Comparison of ENCODE assay signal across 8 cellular contexts in the genomic region with DNA sequence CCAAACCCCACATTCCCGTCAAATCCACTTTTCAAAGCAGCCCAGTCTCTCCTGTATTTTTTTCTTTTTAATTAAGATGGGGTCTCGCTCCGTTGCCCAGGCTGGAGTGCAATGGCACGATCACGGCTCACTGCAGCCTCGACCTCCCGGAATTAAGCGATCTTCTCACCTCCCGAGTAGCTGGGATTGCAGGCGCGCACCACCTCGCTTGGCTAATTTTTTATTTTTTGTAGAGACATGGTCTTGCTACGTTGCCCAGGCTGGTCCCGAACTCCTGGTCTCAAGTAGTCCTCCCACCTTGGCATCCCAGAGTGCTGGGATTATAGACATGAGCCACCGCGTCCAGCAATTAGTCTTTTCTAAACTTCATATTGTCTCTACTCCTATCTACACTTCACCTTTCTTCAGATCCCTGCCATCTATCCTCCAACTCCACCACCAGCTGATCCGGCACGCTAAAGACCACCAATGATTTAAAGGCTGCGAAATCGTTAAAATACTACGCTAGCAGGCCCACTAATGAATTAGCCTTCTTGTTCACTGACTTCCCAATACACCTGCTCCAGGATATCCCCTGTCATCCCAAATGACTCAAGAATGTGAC. TPM values are rescaled to one million over a fixed set of nuclear protein-coding genes. Genes with fewer than 3 reads are reported as not detected.
DNase-seq lines count a peak whose midpoint lies in the region; ATAC-seq and TF ChIP-seq lines count a peak whose summit lies in the region.

No MANE protein-coding gene starts in this region.

- H3K36me3 Mint-ChIP-seq in CD4-positive, alpha-beta memory T cell = peaks cover 24 to 47% of the 10 kb centered on the region in 2 donors

- H3K36me3 ChIP-seq in CD4-positive, alpha-beta memory T cell (ENCODE audit: insufficient read depth, low read length) = peaks cover 21% of the 10 kb centered on the region
- H3K36me3 ChIP-seq in neutrophil = peaks cover 44% of the 10 kb centered on the region

- H3K4me3 Mint-ChIP-seq in CD4-positive, alpha-beta memory T cell = peak overlapping the region; percentile 85 to 96 (median 93)

- DNase-seq in CD4-positive, alpha-beta memory T cell = no peak
- DNase-seq in RWPE1 (ENCODE audit: low spot score) = no peak
- no peak for DNase-seq in erythroblast (lab: John Stamatoyannopoulos, UW)
- DNase-seq in omental fat pad (ENCODE audit: low spot score) = no peak
- no peak for DNase-seq in activated effector memory CD4-positive, alpha-beta T cell treated with anti-CD3 and anti-CD28 coated beads, Interleukin-2, amount 50 U/mL, for 16 hours
- DNase-seq in AML-193 (lab: John Stamatoyannopoulos, UW) = no peak

- H3K27me3 Mint-ChIP-seq in CD4-positive, alpha-beta memory T cell = no peaks in the 10 kb centered on the region

- peaks cover 14 to 40% (median 28%) of the 10 kb centered on the region in 4 donors for H3K4me1 Mint-ChIP-seq in CD4-positive, alpha-beta memory T cell

- H3K4me3 ChIP-seq in CD4-positive, alpha-beta memory T cell (ENCODE audit: low read length in 2 of 2) = peak overlapping the region; percentile 81 to 88
- peak overlapping the region; percentile 92 to 99 for H3K4me3 ChIP-seq in neutrophil (ENCODE audit: low read depth in 1 of 2, low read length in 1 of 2)

- ATAC-seq in HG03039 (IDR thresholded peaks at IDR 0.05; ENCODE audit: unreplicated experiment) = no peak
- ATAC-seq in omental fat pad (ENCODE audit: low FRiP score) = no peak

- TF ChIP-seq CTCF in RWPE1 (conservative IDR thresholded peaks at IDR 0.05; ENCODE audit: low read depth) (no peak), neutrophil (IDR thresholded peaks at IDR 0.05) (no peak), omental fat pad (IDR thresholded peaks at IDR 0.05) (no peak)

- no peaks in the 10 kb centered on the region for H3K27me3 ChIP-seq in CD4-positive, alpha-beta memory T cell (ENCODE audit: insufficient read depth, low read length)
- no peaks in the 10 kb centered on the region for H3K27me3 ChIP-seq in neutrophil

- CTCF ChIA-PET in CD4-positive, alpha-beta memory T cell (lab: Charles Lee; ENCODE audit: partially characterized antibody) = no interaction called here
- CTCF ChIA-PET in RWPE1 (lab: Yijun Ruan, JAX) = no interaction called here

- H3K4me1 ChIP-seq in CD4-positive, alpha-beta memory T cell (ENCODE audit: insufficient read depth, low read length) = peaks cover 31% of the 10 kb centered on the region
- H3K4me1 ChIP-seq in neutrophil (ENCODE audit: control insufficient read depth in 1 of 2, insufficient read depth in 1 of 2, low read depth in 1 of 2, low read length in 1 of 2) = peaks cover 21 to 24% of the 10 kb centered on the region in 2 experiments

- H3K9me3 ChIP-seq in CD4-positive, alpha-beta memory T cell (ENCODE audit: control insufficient read depth in 1 of 2, low read length in 2 of 2) = no peaks in the 10 kb centered on the region
- no peaks in the 10 kb centered on the region for H3K9me3 ChIP-seq in neutrophil

- peak; percentile 47 for TF ChIP-seq POLR2A in erythroblast (IDR thresholded peaks at IDR 0.05; ENCODE audit: low read length)

- POLR2A ChIA-PET in CD4-positive, alpha-beta memory T cell (lab: Charles Lee; ENCODE audit: partially characterized antibody) = interaction anchor here (1.5 kb wide), 1 partner anchor 44 kb away, joined by 5 read pairs; the partner anchor contains the start of gene ERLIN1
- POLR2A ChIA-PET in RWPE1 (lab: Yijun Ruan, JAX; ENCODE audit: low non-redundant PET) = no interaction called here

- H3K9me3 Mint-ChIP-seq in CD4-positive, alpha-beta memory T cell = peaks cover 0 to 3% (median 0%) of the 10 kb centered on the region in 8 donors

- H3K27ac Mint-ChIP-seq in CD4-positive, alpha-beta memory T cell = peak overlapping the region; percentile 80 to 96 (median 91)

- H3K27ac ChIP-seq in CD4-positive, alpha-beta memory T cell (ENCODE audit: low read depth, low read length) = peak overlapping the region; percentile 77
- H3K27ac ChIP-seq in RWPE1 (peak overlapping the region; percentile 71), neutrophil (peak overlapping the region; percentile 86)

- intact Hi-C loops in CD4-positive, alpha-beta memory T cell (cut with micrococcal nuclease) = loop anchor here (1.0 kb wide), 1 partner anchor 44 kb away; the partner anchor contains the start of gene ERLIN1

RNA-seq across cellular contexts. Expression of gene CHUK, which starts 0.5 kb away (rescaled TPM):
- 10 to 100 TPM; 17.6 to 18.0 TPM for total RNA-seq in CD4-positive, alpha-beta memory T cell
- polyA plus RNA-seq in CD4-positive, alpha-beta memory T cell = 10 to 100 TPM; 11.2 to 16.6 TPM
- 10 to 100 TPM; 21.5 to 32.2 (median 25.3) TPM for total RNA-seq in omental fat pad

RNA-seq across cellular contexts. Expression of gene CWF19L1, which starts 37.5 kb away (rescaled TPM):
- 10 to 100 TPM; 40.7 to 44.0 TPM for total RNA-seq in CD4-positive, alpha-beta memory T cell
- polyA plus RNA-seq in CD4-positive, alpha-beta memory T cell = 10 to 100 TPM; 18.4 to 33.4 TPM
- total RNA-seq in omental fat pad = 10 to 100 TPM; 14.4 to 24.9 (median 16.6) TPM

RNA-seq across cellular contexts. Expression of gene ERLIN1, which starts 44.1 kb away (rescaled TPM):
- total RNA-seq in CD4-positive, alpha-beta memory T cell = 10 to 100 TPM; 11.6 to 12.5 TPM
- polyA plus RNA-seq in CD4-positive, alpha-beta memory T cell = 10 to 100 TPM in 1 of 2 donors, 1 to 10 TPM in 1; 7.2 to 15.9 TPM
- total RNA-seq in omental fat pad = 10 to 100 TPM; 31.7 to 35.5 (median 33.1) TPM

RNA-seq across cellular contexts. Expression of gene BLOC1S2, which starts 56.6 kb away (rescaled TPM):
- 10 to 100 TPM; 32.0 to 38.5 TPM for total RNA-seq in CD4-positive, alpha-beta memory T cell
- 10 to 100 TPM; 66.8 to 77.8 TPM for polyA plus RNA-seq in CD4-positive, alpha-beta memory T cell
- total RNA-seq in omental fat pad = 10 to 100 TPM; 27.0 to 32.5 (median 29.5) TPM
